ENCODE assay signal across 10 cellular contexts in the genomic region with DNA sequence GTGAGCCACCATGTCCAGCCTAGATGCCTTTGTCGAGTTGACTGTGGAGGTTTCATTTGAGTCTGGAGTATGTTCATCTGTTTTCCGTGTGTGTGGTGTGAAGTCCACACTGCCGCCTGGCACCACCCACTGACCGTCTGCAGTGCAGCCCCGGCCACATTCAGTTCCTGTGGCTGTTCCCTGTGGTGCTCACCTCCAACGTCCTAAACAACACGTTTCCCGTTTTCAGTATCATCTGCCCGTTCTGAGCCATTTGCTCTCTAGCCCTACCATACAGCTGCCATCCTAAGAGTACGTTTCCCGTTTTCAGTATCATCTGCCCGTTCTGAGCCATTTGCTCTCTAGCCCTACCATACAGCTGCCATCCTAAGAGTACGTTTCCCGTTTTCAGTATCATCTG. TPM values are rescaled to one million over a fixed set of nuclear protein-coding genes. Genes with fewer than 3 reads are reported as not detected.
"Had no signal": no experiment of that assay in that cellular context is flagged by ENCODE, and none has a peak within 500 bp of the region (broad histone marks: within the 10 kb centered on the region; RNA-seq: fewer than 3 reads in every experiment).

No MANE protein-coding gene starts in this region.

RNA-seq across cellular contexts. Expression of a gene that starts 52.7 kb away (rescaled TPM):
- total RNA-seq: activated CD4-positive, alpha-beta T cell treated with anti-CD3 and anti-CD28 coated beads for 36 hours; activated CD4-positive, alpha-beta T cell treated with anti-CD3 and anti-CD28 coated beads, Interleukin-2, amount 10 ng/mL, durations not matched to agents 7 days and 5 days; activated CD8-positive, alpha-beta T cell treated with anti-CD3 and anti-CD28 coated beads, Interleukin-2, amount 10 ng/mL, durations not matched to agents 7 days and 5 days; activated naive CD8-positive, alpha-beta T cell treated with anti-CD3 and anti-CD28 coated beads, Interleukin-2, amount 10 ng/mL, durations not matched to agents 7 days and 5 days; activated T-helper 2 cell treated with anti-CD3 and anti-CD28 coated beads, Interferon-gamma antibody, Interleukin-2, Interleukin-4, amounts not matched to agents 10 μg/mL and 5 μg/mL and 100 μg/mL, durations not matched to agents 14 hours and 24 hours and 36 hours; ascending aorta; cardiac septum; Right ventricle myocardium superior; T-helper 1 cell treated with Interleukin-12 subunit alpha and Interleukin-12 subunit beta and Interleukin-4 antibody, amounts not matched to agents 30 ng/mL and 1 ng/mL, for 36 hours; T-helper 2 cell treated with Interferon-gamma antibody and Interleukin-4, amounts not matched to agents 100 ng/mL and 5 ng/mL, for 36 hours had no signal

RNA-seq across cellular contexts. Expression of a gene that starts 59.3 kb away (rescaled TPM):
- total RNA-seq: ascending aorta had no signal
